1 cellular context compared by ENCODE assay signal in genomic region chr2:42127425-42128424, GRCh38.
TF ChIP-seq lines count a peak whose summit lies in the region.

No MANE protein-coding gene starts in this region.

TF ChIP-seq in HepG2, 621 proteins besides CTCF, POLR2A, EP300 and RAD21 (continued from another document and continues in another):
- TF ChIP-seq ZNF687 (CRISPR knock-in tag; IDR thresholded peaks at IDR 0.05) (no peak; the same call in 1 of the 2 replicates), BORCS8-MEF2B (CRISPR knock-in tag; IDR thresholded peaks at IDR 0.05) (0 out of 2 replicates have a peak, but pooled peaks have one; percentile 56), ASH2L (IDR thresholded peaks at IDR 0.05; ENCODE audit: insufficient read length, low read depth, low read length) (peak; percentile 12), ZEB1 (IDR thresholded peaks at IDR 0.05; ENCODE audit: insufficient replicate concordance, low read depth) (peak; percentile 87), ZNF10 (CRISPR knock-in tag; IDR thresholded peaks at IDR 0.05; ENCODE audit: borderline replicate concordance, low read depth) (no peak), ETV5 (CRISPR knock-in tag; IDR thresholded peaks at IDR 0.05; ENCODE audit: borderline replicate concordance) (peak; percentile 88; the same call in 1 of the 2 replicates), RFX1 (IDR thresholded peaks at IDR 0.05) (no peak), NRL (CRISPR knock-in tag; IDR thresholded peaks at IDR 0.05; ENCODE audit: borderline replicate concordance) (no peak), ZNF414 (CRISPR knock-in tag; IDR thresholded peaks at IDR 0.05) (0 out of 2 replicates have a peak, but pooled peaks have one; percentile 46), ELF4 (CRISPR knock-in tag; IDR thresholded peaks at IDR 0.05; ENCODE audit: borderline replicate concordance) (0 out of 2 replicates have a peak, but pooled peaks have one; percentile 40), ZNF18 (CRISPR knock-in tag; IDR thresholded peaks at IDR 0.05; ENCODE audit: insufficient replicate concordance) (no peak), NFE2L1 (CRISPR knock-in tag; IDR thresholded peaks at IDR 0.05; ENCODE audit: borderline replicate concordance) (no peak), ZBTB26 (CRISPR knock-in tag; IDR thresholded peaks at IDR 0.05; ENCODE audit: borderline replicate concordance) (peak; percentile 48; the same call in 1 of the 2 replicates), TEF (CRISPR knock-in tag; IDR thresholded peaks at IDR 0.05) (no peak), ZNF777 (CRISPR knock-in tag; IDR thresholded peaks at IDR 0.05) (peak; percentile 26; the same call in 1 of the 2 replicates), SSRP1 (CRISPR knock-in tag; IDR thresholded peaks at IDR 0.05) (no peak), ZNF841 (CRISPR knock-in tag; IDR thresholded peaks at IDR 0.05; ENCODE audit: borderline replicate concordance) (no peak), SALL2 (CRISPR knock-in tag; IDR thresholded peaks at IDR 0.05) (no peak), ZNF280B (CRISPR knock-in tag; IDR thresholded peaks at IDR 0.05; ENCODE audit: borderline replicate concordance) (no peak), KDM2A (CRISPR knock-in tag; IDR thresholded peaks at IDR 0.05; ENCODE audit: borderline replicate concordance, low read depth) (no peak), ZNF770 (CRISPR knock-in tag; IDR thresholded peaks at IDR 0.05) (no peak), KAT8 (CRISPR knock-in tag; IDR thresholded peaks at IDR 0.05) (peak; percentile 78), ZFP91 (CRISPR knock-in tag; IDR thresholded peaks at IDR 0.05; ENCODE audit: borderline replicate concordance) (peak; percentile 49), FOSL1 (CRISPR knock-in tag; IDR thresholded peaks at IDR 0.05; ENCODE audit: borderline replicate concordance) (peak; percentile 55; the same call in 1 of the 2 replicates), AKNA (CRISPR knock-in tag; IDR thresholded peaks at IDR 0.05; ENCODE audit: borderline replicate concordance) (no peak), ZNF619 (CRISPR knock-in tag; IDR thresholded peaks at IDR 0.05) (peak; percentile 86; the same call in 1 of the 2 replicates), ZNF761 (CRISPR knock-in tag; conservative IDR thresholded peaks at IDR 0.05) (0 out of 2 replicates have a peak, but pooled peaks have one; percentile 29), ZNF382 (CRISPR knock-in tag; IDR thresholded peaks at IDR 0.05; ENCODE audit: borderline replicate concordance) (no peak), ZSCAN12 (CRISPR knock-in tag; IDR thresholded peaks at IDR 0.05) (no peak), HOXA3 (CRISPR knock-in tag; IDR thresholded peaks at IDR 0.05) (peak; percentile 82), JARID2 (CRISPR knock-in tag; IDR thresholded peaks at IDR 0.05; ENCODE audit: insufficient replicate concordance) (peak; percentile 65), LCORL (IDR thresholded peaks at IDR 0.05) (peak; percentile 90), LCORL (CRISPR knock-in tag; IDR thresholded peaks at IDR 0.05) (peak; percentile 97), ZNF496 (CRISPR knock-in tag; IDR thresholded peaks at IDR 0.05; ENCODE audit: insufficient replicate concordance) (no peak), ELK4 (CRISPR knock-in tag; IDR thresholded peaks at IDR 0.05; ENCODE audit: borderline replicate concordance) (no peak), AKAP8 (CRISPR knock-in tag; IDR thresholded peaks at IDR 0.05) (peak; percentile 67; the same call in 1 of the 2 replicates), ZNF598 (CRISPR knock-in tag; IDR thresholded peaks at IDR 0.05; ENCODE audit: borderline replicate concordance) (no peak)
